Comparison of ENCODE assay signal across 13 cellular contexts in genomic region chr7:157689269-157690057, GRCh38.
DNase-seq lines count a peak whose midpoint lies in the region; ATAC-seq, FAIRE-seq and TF ChIP-seq lines count a peak whose summit lies in the region.
"Had no signal": no experiment of that assay in that cellular context is flagged by ENCODE, and none has a peak within 500 bp of the region (broad histone marks: within the 10 kb centered on the region; RNA-seq: fewer than 3 reads in every experiment).

No MANE protein-coding gene starts in this region.

- DNase-seq in heart right ventricle (no peak), Right ventricle myocardium inferior (ENCODE audit: missing footprints) (no peak), ascending aorta (ENCODE audit: low spot score in 2 of 2) (peak in 1 of 2 donors; percentile 31), urothelium cell line (ENCODE audit: low spot score) (peak; percentile 20), globus pallidus (ENCODE audit: low spot score) (no peak)
- peak in 2 of 9 donors; percentile 4 to 17 for DNase-seq in naive thymus-derived CD4-positive, alpha-beta T cell
- DNase-seq in stimulated activated CD4-positive, alpha-beta T cell treated with anti-CD3 and anti-CD28 coated beads, Interleukin-15, amount 100 ng/mL, for 24 hours = no peak
- DNase-seq: NCI-H2029 treated with DMSO at 0.1 percent for 48 hours had no signal

- CTCF ChIA-PET in naive thymus-derived CD4-positive, alpha-beta T cell (lab: Charles Lee) = no interaction called here

- no peaks in the 10 kb centered on the region for H3K36me3 ChIP-seq in heart right ventricle
- no peaks in the 10 kb centered on the region for H3K36me3 ChIP-seq in ascending aorta
- H3K36me3 ChIP-seq in naive thymus-derived CD4-positive, alpha-beta T cell (ENCODE audit: control insufficient read depth in 2 of 3, insufficient read depth in 3 of 3, low read length in 3 of 3) = no peaks in the 10 kb centered on the region
- H3K36me3 ChIP-seq: gastroesophageal sphincter had no signal

- H3K4me3 ChIP-seq in heart right ventricle = peak overlapping the region; percentile 15 to 59 (median 46)
- peak overlapping the region; percentile 42 to 59 for H3K4me3 ChIP-seq in ascending aorta
- peak overlapping the region; percentile 6 for H3K4me3 ChIP-seq in naive thymus-derived CD4-positive, alpha-beta T cell (ENCODE audit: low read length)

- H3K9me3 ChIP-seq in heart right ventricle = no peaks in the 10 kb centered on the region
- H3K9me3 ChIP-seq in ascending aorta = no peaks in the 10 kb centered on the region
- H3K9me3 ChIP-seq in naive thymus-derived CD4-positive, alpha-beta T cell (ENCODE audit: control insufficient read depth in 2 of 3, low read length in 3 of 3) = no peaks in the 10 kb centered on the region
- H3K9me3 ChIP-seq: gastroesophageal sphincter had no signal

- H3K4me3 Mint-ChIP-seq in naive thymus-derived CD4-positive, alpha-beta T cell = peak overlapping the region in 9 of 10 donors; percentile 49 to 82 (median 74)

- H3K27ac Mint-ChIP-seq in naive thymus-derived CD4-positive, alpha-beta T cell = peak overlapping the region in 1 of 9 donors; percentile 13
- H3K27ac Mint-ChIP-seq: activated T-helper 1 cell treated with anti-CD3 and anti-CD28 coated beads, Interleukin-12 subunit alpha, Interleukin-12 subunit beta, Interleukin-2, Interleukin-4 antibody, amounts not matched to agents 30 ng/mL and 10 ng/mL and 1 ng/mL, durations not matched to agents 14 hours and 24 hours and 36 hours; mesothelial cell of epicardium had no signal

- peaks cover 33 to 97% (median 94%) of the 10 kb centered on the region in 7 donors for H3K27me3 ChIP-seq in heart right ventricle
- H3K27me3 ChIP-seq in ascending aorta = peaks cover 28% of the 10 kb centered on the region
- H3K27me3 ChIP-seq in naive thymus-derived CD4-positive, alpha-beta T cell (ENCODE audit: control insufficient read depth in 2 of 2, insufficient read depth in 2 of 2, low read length in 2 of 2) = peaks cover 12 to 39% of the 10 kb centered on the region in 2 donors

- peaks cover 2 to 49% (median 37%) of the 10 kb centered on the region in 7 donors for H3K4me1 Mint-ChIP-seq in naive thymus-derived CD4-positive, alpha-beta T cell
- H3K4me1 Mint-ChIP-seq: CD14-positive monocyte had no signal

- H3K27ac ChIP-seq in heart right ventricle (no peak overlapping the region), ascending aorta (no peak overlapping the region)
- no peak overlapping the region for H3K27ac ChIP-seq in naive thymus-derived CD4-positive, alpha-beta T cell (ENCODE audit: low read depth, low read length)

- TF ChIP-seq CTCF in heart right ventricle (IDR thresholded peaks at IDR 0.05) (no peak), ascending aorta (IDR thresholded peaks at IDR 0.05) (no peak)

- H3K9me3 Mint-ChIP-seq in naive thymus-derived CD4-positive, alpha-beta T cell = no peaks in the 10 kb centered on the region
- H3K9me3 Mint-ChIP-seq: activated T-helper 1 cell treated with anti-CD3 and anti-CD28 coated beads, Interleukin-12 subunit alpha, Interleukin-12 subunit beta, Interleukin-2, Interleukin-4 antibody, amounts not matched to agents 30 ng/mL and 10 ng/mL and 1 ng/mL, durations not matched to agents 14 hours and 24 hours and 36 hours; mesothelial cell of epicardium had no signal

- H3K36me3 Mint-ChIP-seq in naive thymus-derived CD4-positive, alpha-beta T cell = no peaks in the 10 kb centered on the region
- H3K36me3 Mint-ChIP-seq: CD14-positive monocyte, mesothelial cell of epicardium had no signal

- no peak for FAIRE-seq in urothelium cell line (lab: Jason Lieb, UNC)

- intact Hi-C loops in heart right ventricle (cut with DNase I) = no loop called here
- intact Hi-C loops in Right ventricle myocardium inferior (cut with DNase I) = loop anchor here (5.0 kb wide), 1 partner anchor 72 kb away; no protein-coding TSS in a partner anchor
- intact Hi-C loops in ascending aorta (cut with DNase I) = no loop called here
- intact Hi-C loops in naive thymus-derived CD4-positive, alpha-beta T cell (cut with micrococcal nuclease) = loop anchor here (5.0 to 10.0 kb wide), 5 partner anchors 62 to 1882 kb away; no protein-coding TSS in a partner anchor

- 1 to 2% methylated on average over 54 to 59 of the region's 59 CpGs for WGBS in heart right ventricle, 2 donors

- POLR2A ChIA-PET in naive thymus-derived CD4-positive, alpha-beta T cell (lab: Charles Lee) = interaction anchor here (0.7 kb wide), 1 partner anchor 19 kb away, joined by 3 read pairs; no protein-coding TSS in a partner anchor

- H3K4me1 ChIP-seq in heart right ventricle (peaks cover 4 to 56% (median 41%) of the 10 kb centered on the region in 9 donors), ascending aorta (no peaks in the 10 kb centered on the region)
- peaks cover 0 to 36% of the 10 kb centered on the region in 2 donors for H3K4me1 ChIP-seq in naive thymus-derived CD4-positive, alpha-beta T cell (ENCODE audit: control insufficient read depth in 2 of 2, insufficient read depth in 2 of 2, low read length in 2 of 2)

- no peak for ATAC-seq in heart right ventricle
- no peak for ATAC-seq in Right ventricle myocardium inferior
- no peak for ATAC-seq in naive thymus-derived CD4-positive, alpha-beta T cell
- no peak for ATAC-seq in HG03097 (IDR thresholded peaks at IDR 0.05; ENCODE audit: low FRiP score, unreplicated experiment)

- peaks cover 31 to 60% (median 43%) of the 10 kb centered on the region in 5 donors for H3K27me3 Mint-ChIP-seq in naive thymus-derived CD4-positive, alpha-beta T cell

Comparison
In these comparisons a context has a peak if more than half of its experiments do, and no peak if none do; other contexts are left out.
1. intact Hi-C loops: an anchor here in Right ventricle myocardium inferior (5.0 kb wide) and naive thymus-derived CD4-positive, alpha-beta T cell (5.0 to 10.0 kb wide); none called in heart right ventricle and ascending aorta.